9 cellular contexts compared by ENCODE assay signal in the genomic region with DNA sequence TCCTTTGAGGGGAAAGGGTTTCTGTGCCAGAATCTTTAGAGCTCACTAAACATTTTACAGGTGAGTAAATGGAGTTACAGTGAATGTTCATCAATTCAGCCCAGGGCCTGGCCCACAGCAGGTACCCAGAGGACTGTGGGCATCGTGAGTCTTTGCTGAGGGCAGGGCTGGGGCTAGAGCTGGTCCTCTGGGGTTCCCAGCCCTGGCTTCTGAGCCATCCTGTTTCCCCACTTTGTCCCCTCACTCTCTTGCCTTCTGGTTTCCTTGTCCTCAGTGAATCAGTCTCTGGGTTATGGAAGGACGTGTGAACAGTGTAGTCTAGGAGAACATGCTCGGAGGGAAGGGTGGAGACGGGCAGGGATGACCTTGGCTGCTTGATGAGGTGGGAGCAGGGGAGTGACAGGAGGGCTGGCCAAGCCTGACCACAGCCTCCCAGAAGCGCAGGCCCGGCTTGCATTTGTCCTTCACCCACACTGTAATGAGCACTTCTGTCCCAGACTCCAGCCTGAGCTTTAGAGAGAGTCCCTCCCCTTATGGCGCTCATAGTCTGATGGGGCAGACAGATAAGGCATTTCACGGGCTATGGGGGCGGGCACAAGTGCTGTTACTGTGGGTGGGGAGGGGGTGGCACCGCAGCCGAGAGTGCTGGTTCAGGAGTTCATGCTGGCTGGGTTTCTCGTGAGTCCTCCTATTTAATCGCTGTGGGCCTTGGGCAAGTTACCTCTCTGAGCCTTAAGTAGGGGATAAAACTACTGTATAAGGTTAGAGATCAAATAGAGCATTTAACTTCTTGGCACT. TPM values are rescaled to one million over a fixed set of nuclear protein-coding genes. Genes with fewer than 3 reads are reported as not detected.
DNase-seq lines count a peak whose midpoint lies in the region; ATAC-seq and TF ChIP-seq lines count a peak whose summit lies in the region.
"Had no signal": no experiment of that assay in that cellular context is flagged by ENCODE, and none has a peak within 500 bp of the region (broad histone marks: within the 10 kb centered on the region; RNA-seq: fewer than 3 reads in every experiment).

No MANE protein-coding gene starts in this region.

- H3K4me3 ChIP-seq in hepatocyte = no peak overlapping the region
- no peak overlapping the region for H3K4me3 ChIP-seq in MG63

- H2AFZ ChIP-seq in hepatocyte = no peak overlapping the region

- H3K27me3 ChIP-seq in hepatocyte (no peaks in the 10 kb centered on the region), MG63 (no peaks in the 10 kb centered on the region)

- peaks cover 85% of the 10 kb centered on the region for H3K79me2 ChIP-seq in hepatocyte

- H3K9me3 ChIP-seq in KOPT-K1 (ENCODE audit: insufficient read depth, low read length, poor library complexity, severe bottlenecking) (no peaks in the 10 kb centered on the region), hepatocyte (ENCODE audit: low read depth) (no peaks in the 10 kb centered on the region), MG63 (no peaks in the 10 kb centered on the region)

- no peak for TF ChIP-seq CTCF in hepatocyte (IDR thresholded peaks at IDR 0.05; ENCODE audit: poor library complexity)

- H3K4me2 ChIP-seq in hepatocyte = peak overlapping the region; percentile 58

- H3K9me2 ChIP-seq in hepatocyte (replicated peaks; ENCODE audit: insufficient read depth) = no peaks in the 10 kb centered on the region

- peaks cover 46% of the 10 kb centered on the region for H3K4me1 ChIP-seq in hepatocyte (ENCODE audit: insufficient read depth)

- peak; percentile 58 to 66 for DNase-seq in activated T-cell treated with anti-CD3 and anti-CD28 coated beads, Interleukin-2, amount 50 U/mL, for 48 hours
- DNase-seq in hepatocyte (ENCODE audit: low spot score) = peak; percentile 89
- peak; percentile 50 to 79 for DNase-seq in stimulated activated CD4-positive, alpha-beta T cell treated with anti-CD3 and anti-CD28 coated beads, Interleukin-4, amount 100 ng/mL, for 4 hours
- no peak for DNase-seq in germinal center (ENCODE audit: low spot score)
- no peak for DNase-seq in NCI-H524 treated with DMSO at 0.1 percent for 48 hours (lab: John Stamatoyannopoulos, UW)
- no peak for DNase-seq in MG63
- DNase-seq: amniotic stem cell had no signal

- H3K27ac ChIP-seq in KOPT-K1 (ENCODE audit: low read depth, low read length, poor library complexity, severe bottlenecking) (peak overlapping the region; percentile 71), hepatocyte (peak overlapping the region; percentile 72)

- no peaks in the 10 kb centered on the region for H4K20me1 ChIP-seq in hepatocyte (ENCODE audit: insufficient read depth, poor library complexity, severe bottlenecking)

- peaks cover 37% of the 10 kb centered on the region for H3K36me3 ChIP-seq in KOPT-K1 (ENCODE audit: insufficient read depth, low read length)
- no peaks in the 10 kb centered on the region for H3K36me3 ChIP-seq in hepatocyte (replicated peaks; ENCODE audit: insufficient read depth, low read depth)
- no peaks in the 10 kb centered on the region for H3K36me3 ChIP-seq in MG63

- 25% methylated on average over 13 of the region's 13 CpGs for whole genome bisulfite sequencing in hepatocyte (ENCODE audit: low lambda C conversion rate, missing lambda C conversion rate)

- no peak for ATAC-seq in GM21619 (IDR thresholded peaks at IDR 0.05; ENCODE audit: unreplicated experiment)

RNA-seq across cellular contexts. Expression of a gene that starts 17.3 kb away (rescaled TPM):
- 46.1 and 50.8 TPM in 2 replicates for total RNA-seq in hepatocyte
- polyA plus RNA-seq in hepatocyte = 26.5 and 33.6 TPM in 2 replicates
- 15.3 and 16.3 TPM in 2 replicates for total RNA-seq in MG63 (2014; rRNA removed; shearing (Covaris generic); ENCODE audit: low replicate concordance)

Comparison
In these comparisons a context has a peak if more than half of its experiments do, and no peak if none do; other contexts are left out.
1. DNase-seq: peak in activated T-cell treated with anti-CD3 and anti-CD28 coated beads, Interleukin-2, amount 50 U/mL, for 48 hours (2 of 2), hepatocyte (single experiment) and stimulated activated CD4-positive, alpha-beta T cell treated with anti-CD3 and anti-CD28 coated beads, Interleukin-4, amount 100 ng/mL, for 4 hours (2 of 2); none in germinal center (single experiment), NCI-H524 treated with DMSO at 0.1 percent for 48 hours (single experiment) and MG63 (single experiment).